18 cellular contexts compared by ENCODE assay signal in the genomic region with DNA sequence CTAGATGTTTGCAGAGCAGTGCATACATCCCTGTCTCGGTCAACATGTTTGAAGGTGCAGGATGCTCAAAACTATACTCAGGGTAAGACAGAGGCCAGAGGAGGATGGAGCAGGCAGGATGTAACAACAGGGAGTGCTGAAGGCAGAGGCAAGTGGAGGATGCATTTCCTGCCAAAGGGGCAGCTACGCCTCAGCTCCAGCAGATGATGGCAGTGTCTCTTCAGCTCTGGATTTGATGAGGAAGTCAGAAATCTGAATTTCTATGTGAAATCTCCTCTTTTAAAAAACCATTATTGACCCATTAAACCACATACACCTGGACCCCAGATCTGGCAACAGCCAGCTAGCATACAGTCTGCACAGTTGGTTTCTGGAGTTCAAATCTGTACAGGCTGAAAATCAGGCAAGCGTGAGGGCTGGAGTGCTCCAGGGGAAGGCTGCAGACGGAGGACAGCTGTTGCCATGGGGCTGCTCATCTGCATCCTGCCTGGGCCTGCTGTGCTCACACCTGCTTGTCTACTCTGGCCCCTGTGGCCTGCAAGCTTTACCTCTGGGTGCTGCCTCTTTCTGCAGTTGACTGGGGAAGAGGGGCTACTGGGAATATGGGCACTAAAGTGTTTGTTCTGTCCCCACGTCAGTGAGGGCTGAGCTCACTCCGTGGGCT.
A peak's percentile ranks its signal among the peaks of the same experiment; 100 is the strongest.
DNase-seq lines count a peak whose midpoint lies in the region; ATAC-seq and TF ChIP-seq lines count a peak whose summit lies in the region.
"Had no signal": no experiment of that assay in that cellular context is flagged by ENCODE, and none has a peak within 500 bp of the region (broad histone marks: within the 10 kb centered on the region; RNA-seq: fewer than 3 reads in every experiment).

No MANE protein-coding gene starts in this region.

- peaks cover 0 to 4% (median 0%) of the 10 kb centered on the region in 5 experiments for H3K9me3 Mint-ChIP-seq in brain

- H3K27ac ChIP-seq in neuronal stem cell (replicated peaks; ENCODE audit: low read length): no peak overlapping the region
- H3K27ac ChIP-seq: RWPE1, tibial nerve had no signal

- peak; percentile 12 for DNase-seq in DMS53 (lab: John Stamatoyannopoulos, UW)
- DNase-seq in DMS53 treated with DMSO at 0.1 percent for 48 hours (lab: John Stamatoyannopoulos, UW; ENCODE audit: unreplicated experiment): no peak
- peak; percentile 2 for DNase-seq in NCI-H2171 (lab: John Stamatoyannopoulos, UW)
- no peak for DNase-seq in neuronal stem cell (ENCODE audit: low spot score)
- no peak for DNase-seq in DMS153 (lab: John Stamatoyannopoulos, UW)
- DNase-seq in stimulated activated naive CD4-positive, alpha-beta T cell treated with Interleukin-2 at 50 U/mL for 16 hours (lab: John Stamatoyannopoulos, UW): no peak
- DNase-seq: 8988T; activated CD4-positive, alpha-beta T cell treated with anti-CD3 and anti-CD28 coated beads, Interleukin-2, amount 50 U/mL, for 48 hours; HFFc6; NCI-H2029 treated with DMSO at 0.1 percent for 48 hours; NK-92 treated with Interleukin-12 subunit alpha and Interleukin-12 subunit beta, amount 100 ng/mL, for 24 hours; stimulated activated CD4-positive, alpha-beta T cell treated with anti-CD3 and anti-CD28 coated beads, Interleukin-12 subunit alpha, Interleukin-12 subunit beta, amount 100 ng/mL, for 4 hours had no signal

- H3K4me2 ChIP-seq in neuronal stem cell (ENCODE audit: insufficient read depth, low read length, poor library complexity, severe bottlenecking): no peak overlapping the region

- no peak for ATAC-seq in GM21526 (IDR thresholded peaks at IDR 0.05; ENCODE audit: low FRiP score, unreplicated experiment)
- ATAC-seq: activated naive CD4-positive, alpha-beta T cell treated with anti-CD3 and anti-CD28 coated beads, Interleukin-2, amount 50 U/mL, for 72 hours had no signal

- no peak overlapping the region for H3K23ac ChIP-seq in neuronal stem cell (ENCODE audit: low read depth, low read length, poor library complexity)

- H3K4ac ChIP-seq in neuronal stem cell (ENCODE audit: low read length): no peak overlapping the region

- no peak overlapping the region for H2BK5ac ChIP-seq in neuronal stem cell (ENCODE audit: low read length)

- H2BK120ac ChIP-seq in neuronal stem cell (ENCODE audit: low read depth, low read length): no peak overlapping the region

- peak overlapping the region; percentile 80 for H3K9ac ChIP-seq in neuronal stem cell (ENCODE audit: low read depth, low read length, poor library complexity)

- WGBS in neuronal stem cell (ENCODE audit: extremely low coverage in 2 of 2, insufficient read length in 2 of 2, insufficient replicate concordance in 1 of 2), 2 donors: no CpG with 5 or more reads among the region's 6 CpGs

- H2BK12ac ChIP-seq in neuronal stem cell (ENCODE audit: low read length): no peak overlapping the region

- no peak overlapping the region for H3K4me3 ChIP-seq in neuronal stem cell (ENCODE audit: low read length in 2 of 2)
- H3K4me3 ChIP-seq: lung, tibial nerve had no signal

- no peaks in the 10 kb centered on the region for H3K79me1 ChIP-seq in neuronal stem cell (ENCODE audit: low read depth, low read length)

- no peak overlapping the region for H4K91ac ChIP-seq in neuronal stem cell (ENCODE audit: low read depth, low read length, poor library complexity)

- peaks cover 16% of the 10 kb centered on the region for H3K4me1 Mint-ChIP-seq in brain

- H4K8ac ChIP-seq in neuronal stem cell (ENCODE audit: low read depth, low read length): no peak overlapping the region

- H3K27ac Mint-ChIP-seq in brain: peak overlapping the region in 3 of 5 experiments; percentile 9 to 85 (median 22)
- H3K27ac Mint-ChIP-seq: activated naive CD4-positive, alpha-beta T cell treated with anti-CD3 and anti-CD28 coated beads, Interleukin-2, amount 50 U/mL, for 72 hours; HFFc6 had no signal

- H3K27me3 Mint-ChIP-seq in brain: peaks cover 3% of the 10 kb centered on the region

- H3K9me3 ChIP-seq in neuronal stem cell (replicated peaks in 1 of 2; ENCODE audit: control insufficient read depth in 2 of 2, insufficient read depth in 1 of 2, low read depth in 1 of 2, low read length in 2 of 2): no peaks in the 10 kb centered on the region
- H3K9me3 ChIP-seq: tibial nerve had no signal

- no peaks in the 10 kb centered on the region for H3K36me3 ChIP-seq in neuronal stem cell (replicated peaks in 1 of 2; ENCODE audit: control insufficient read depth in 2 of 2, insufficient read depth in 2 of 2, low read length in 2 of 2)
- H3K36me3 ChIP-seq: tibial nerve had no signal

- H2AFZ ChIP-seq in neuronal stem cell (ENCODE audit: low read length): no peak overlapping the region

- no peak overlapping the region for H3K14ac ChIP-seq in neuronal stem cell (ENCODE audit: low read length)

- no peak overlapping the region for H3K4me3 Mint-ChIP-seq in brain
- H3K4me3 Mint-ChIP-seq: HFFc6 had no signal

- H3K27me3 ChIP-seq in neuronal stem cell (ENCODE audit: control insufficient read depth in 3 of 3, insufficient read depth in 3 of 3, low read depth in 1 of 3, low read length in 3 of 3): no peaks in the 10 kb centered on the region
- H3K27me3 ChIP-seq: tibial nerve had no signal

- H3K36me3 Mint-ChIP-seq in brain: no peaks in the 10 kb centered on the region
- H3K36me3 Mint-ChIP-seq: activated naive CD4-positive, alpha-beta T cell treated with anti-CD3 and anti-CD28 coated beads, Interleukin-2, amount 50 U/mL, for 72 hours had no signal

- H2BK15ac ChIP-seq in neuronal stem cell (ENCODE audit: low read length): no peak overlapping the region

- H3K4me1 ChIP-seq in neuronal stem cell (ENCODE audit: control insufficient read depth in 2 of 2, insufficient read depth in 1 of 2, low read depth in 1 of 2, low read length in 2 of 2): peaks cover 0 to 5% of the 10 kb centered on the region in 2 donors
- H3K4me1 ChIP-seq: tibial nerve had no signal

- H3K18ac ChIP-seq in neuronal stem cell (ENCODE audit: low read length): peak overlapping the region; percentile 55

- peak in 1 of 2 experiments; percentile 20 for TF ChIP-seq CTCF in brain (conservative IDR thresholded peaks at IDR 0.05)

- peak overlapping the region; percentile 18 for H2AK5ac ChIP-seq in neuronal stem cell (ENCODE audit: low read depth, low read length)

Comparison
In these comparisons a context has a peak if more than half of its experiments do, and no peak if none do; other contexts are left out.
1. DNase-seq: peak in DMS53 (single experiment) and NCI-H2171 (single experiment); none in DMS53 treated with DMSO at 0.1 percent for 48 hours (single experiment), neuronal stem cell (single experiment), DMS153 (single experiment) and stimulated activated naive CD4-positive, alpha-beta T cell treated with Interleukin-2 at 50 U/mL for 16 hours (single experiment).